ENCODE assay signal across 9 cellular contexts in genomic region chr2:237482485-237482884, GRCh38. TPM values are rescaled to one million over a fixed set of nuclear protein-coding genes. Genes with fewer than 3 reads are reported as not detected.
DNase-seq lines count a peak whose midpoint lies in the region; ATAC-seq lines count a peak whose summit lies in the region.
"Had no signal": no experiment of that assay in that cellular context is flagged by ENCODE, and none has a peak within 500 bp of the region (broad histone marks: within the 10 kb centered on the region; RNA-seq: fewer than 3 reads in every experiment).

No MANE protein-coding gene starts in this region.

- ATAC-seq in sciatic nerve: peak; percentile 96
- no peak for ATAC-seq in HG03159 (IDR thresholded peaks at IDR 0.05; ENCODE audit: unreplicated experiment)
- no peak for ATAC-seq in GM19397 (IDR thresholded peaks at IDR 0.05; ENCODE audit: unreplicated experiment)
- no peak for ATAC-seq in GM21619 (IDR thresholded peaks at IDR 0.05; ENCODE audit: unreplicated experiment)

- intact Hi-C loops in cardiac septum (cut with DNase I) (no loop called here), sciatic nerve (cut with DNase I) (no loop called here)

- DNase-seq in Daoy (ENCODE audit: low read depth): peak; percentile 41
- peak; percentile 50 for DNase-seq in OCI-M1 (lab: John Stamatoyannopoulos, UW)
- DNase-seq in cardiac septum (ENCODE audit: low spot score): peak; percentile 84
- DNase-seq in sciatic nerve (ENCODE audit: low spot score): peak; percentile 89
- no peak for DNase-seq in activated CD4-positive, alpha-beta T cell treated with anti-CD3 and anti-CD28 coated beads for 4 hours
- DNase-seq: SW 1271 had no signal

RNA-seq across cellular contexts. Expression of gene MLPH, which starts 4.6 kb away (rescaled TPM):
- 53.1 and 58.8 TPM in 2 replicates for total RNA-seq in Daoy (2014; rRNA removed; shearing (Covaris generic))
- 15.7 TPM for total RNA-seq in cardiac septum
- total RNA-seq in sciatic nerve: 25.5 TPM

Comparison
In these comparisons a context has a peak if more than half of its experiments do, and no peak if none do; other contexts are left out.
1. DNase-seq: peak in Daoy (single experiment), OCI-M1 (single experiment), cardiac septum (single experiment) and sciatic nerve (single experiment); none in activated CD4-positive, alpha-beta T cell treated with anti-CD3 and anti-CD28 coated beads for 4 hours (0 of 2).